In the genomic region with DNA sequence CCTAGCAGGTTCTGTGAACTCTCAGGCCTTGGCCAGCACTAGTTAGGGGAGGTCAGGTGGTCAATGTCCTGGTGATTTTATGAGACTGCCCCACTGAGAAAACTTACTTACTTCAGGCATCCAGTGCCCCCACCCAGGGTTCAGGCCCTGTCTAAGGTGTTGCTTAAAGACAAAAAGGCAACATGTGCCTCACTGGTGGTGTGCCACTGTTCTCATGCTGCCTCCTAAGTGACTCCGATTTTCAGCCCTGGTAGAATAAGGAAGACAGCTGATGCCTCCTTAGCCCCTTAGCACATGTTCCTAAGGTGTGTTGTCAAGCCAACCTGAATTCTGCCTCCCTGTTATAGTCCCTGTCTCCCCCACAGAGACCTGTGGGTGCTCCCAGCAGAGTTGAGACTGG, we compare ENCODE assay signal across 15 cellular contexts. TPM values are rescaled to one million over a fixed set of nuclear protein-coding genes. Genes with fewer than 3 reads are reported as not detected.
DNase-seq lines count a peak whose midpoint lies in the region; ATAC-seq and TF ChIP-seq lines count a peak whose summit lies in the region.
"Had no signal": no experiment of that assay in that cellular context is flagged by ENCODE, and none has a peak within 500 bp of the region (broad histone marks: within the 10 kb centered on the region; RNA-seq: fewer than 3 reads in every experiment).

No MANE protein-coding gene starts in this region.

- no peak overlapping the region for H2BK120ac ChIP-seq in mesenchymal stem cell (ENCODE audit: low read depth, low read length)

- no peak overlapping the region for H2AFZ ChIP-seq in mesenchymal stem cell (ENCODE audit: low read depth, low read length)
- H2AFZ ChIP-seq: hepatocyte had no signal

- peaks cover 18% of the 10 kb centered on the region for H3K79me1 ChIP-seq in mesenchymal stem cell (replicated peaks; ENCODE audit: low read length, poor library complexity, severe bottlenecking)

- H3K23ac ChIP-seq in mesenchymal stem cell (ENCODE audit: low read length in 2 of 2): no peak overlapping the region

- no peaks in the 10 kb centered on the region for H3K27me3 ChIP-seq in mesenchymal stem cell (ENCODE audit: control insufficient read depth in 1 of 2, insufficient read depth in 1 of 2, low read length in 2 of 2)
- H3K27me3 ChIP-seq: body of pancreas, hepatocyte had no signal

- H3K4me1 Mint-ChIP-seq in stimulated activated naive CD8-positive, alpha-beta T cell treated with anti-CD3 and anti-CD28 coated beads, Interleukin-15, Interleukin-2, amounts not matched to agents 100 ng/mL and 50 ng/mL, for 24 hours (ENCODE audit: low read depth): peaks cover 40% of the 10 kb centered on the region
- peaks cover 41% of the 10 kb centered on the region for H3K4me1 Mint-ChIP-seq in activated CD8-positive, alpha-beta T cell treated with anti-CD3 and anti-CD28 coated beads for 36 hours (ENCODE audit: low read depth)

- H3K9me3 Mint-ChIP-seq in stimulated activated naive CD8-positive, alpha-beta T cell treated with anti-CD3 and anti-CD28 coated beads, Interleukin-15, Interleukin-2, amounts not matched to agents 100 ng/mL and 50 ng/mL, for 24 hours: no peaks in the 10 kb centered on the region
- no peaks in the 10 kb centered on the region for H3K9me3 Mint-ChIP-seq in activated CD8-positive, alpha-beta T cell treated with anti-CD3 and anti-CD28 coated beads for 36 hours

- no peak overlapping the region for H4K8ac ChIP-seq in mesenchymal stem cell (ENCODE audit: low read length)

- no peak overlapping the region for H3K4ac ChIP-seq in mesenchymal stem cell (ENCODE audit: low read depth in 1 of 2, low read length in 2 of 2)

- no peak overlapping the region for H3K4me3 ChIP-seq in mesenchymal stem cell (ENCODE audit: insufficient read depth in 1 of 2, low read depth in 1 of 2, low read length in 2 of 2)
- H3K4me3 ChIP-seq: body of pancreas, hepatocyte, lower lobe of right lung had no signal

- H3K9ac ChIP-seq in mesenchymal stem cell (ENCODE audit: low read length): peak overlapping the region; percentile 52
- H3K9ac ChIP-seq: KMS-11 had no signal

- peaks cover 65 to 75% of the 10 kb centered on the region in 2 experiments for H3K36me3 ChIP-seq in mesenchymal stem cell (ENCODE audit: control insufficient read depth in 1 of 2, insufficient read depth in 2 of 2, low read depth in 1 of 2, low read length in 2 of 2)

- H3K9me3 ChIP-seq in mesenchymal stem cell (ENCODE audit: control insufficient read depth, low read length): no peaks in the 10 kb centered on the region
- H3K9me3 ChIP-seq: body of pancreas, lower lobe of right lung had no signal

- no peak overlapping the region for H3K4me2 ChIP-seq in mesenchymal stem cell (ENCODE audit: low read length, poor library complexity, severe bottlenecking)
- H3K4me2 ChIP-seq: hepatocyte, KMS-11 had no signal

- H2BK5ac ChIP-seq in mesenchymal stem cell (ENCODE audit: low read depth, low read length, poor library complexity, severe bottlenecking): no peak overlapping the region

- H3K27me3 Mint-ChIP-seq in stimulated activated naive CD8-positive, alpha-beta T cell treated with anti-CD3 and anti-CD28 coated beads, Interleukin-15, Interleukin-2, amounts not matched to agents 100 ng/mL and 50 ng/mL, for 24 hours: no peaks in the 10 kb centered on the region
- no peaks in the 10 kb centered on the region for H3K27me3 Mint-ChIP-seq in activated CD8-positive, alpha-beta T cell treated with anti-CD3 and anti-CD28 coated beads for 36 hours

- no peak for ATAC-seq in stimulated activated naive CD8-positive, alpha-beta T cell treated with anti-CD3 and anti-CD28 coated beads, Interleukin-15, Interleukin-2, amounts not matched to agents 100 U/mL and 50 U/mL, for 24 hours
- ATAC-seq in activated CD8-positive, alpha-beta T cell treated with anti-CD3 and anti-CD28 coated beads for 36 hours: no peak
- no peak for ATAC-seq in GM18868 (IDR thresholded peaks at IDR 0.05; ENCODE audit: unreplicated experiment)
- ATAC-seq: body of pancreas, lower lobe of right lung had no signal

- intact Hi-C loops in activated CD8-positive, alpha-beta T cell treated with anti-CD3 and anti-CD28 coated beads for 36 hours (cut with micrococcal nuclease): no loop called here

- no peak overlapping the region for H3K27ac ChIP-seq in mesenchymal stem cell (ENCODE audit: low read length, poor library complexity, severe bottlenecking)
- H3K27ac ChIP-seq: body of pancreas, hepatocyte, KMS-11, lower lobe of right lung had no signal

- no peak for TF ChIP-seq CTCF in activated CD8-positive, alpha-beta T cell treated with anti-CD3 and anti-CD28 coated beads for 36 hours (IDR thresholded peaks at IDR 0.05)

- H3K18ac ChIP-seq in mesenchymal stem cell (ENCODE audit: low read depth in 1 of 2, low read length in 2 of 2): no peak overlapping the region

- peaks cover 48% of the 10 kb centered on the region for H3K36me3 Mint-ChIP-seq in stimulated activated naive CD8-positive, alpha-beta T cell treated with anti-CD3 and anti-CD28 coated beads, Interleukin-15, Interleukin-2, amounts not matched to agents 100 ng/mL and 50 ng/mL, for 24 hours (ENCODE audit: low read depth)
- peaks cover 61% of the 10 kb centered on the region for H3K36me3 Mint-ChIP-seq in activated CD8-positive, alpha-beta T cell treated with anti-CD3 and anti-CD28 coated beads for 36 hours (ENCODE audit: low read depth)

- no peak overlapping the region for H2AK5ac ChIP-seq in mesenchymal stem cell (ENCODE audit: low read length, severe bottlenecking)

- peaks cover 35% of the 10 kb centered on the region for H3K4me1 ChIP-seq in mesenchymal stem cell (ENCODE audit: control insufficient read depth, insufficient read depth, low read depth, low read length)

- no peak overlapping the region for H4K91ac ChIP-seq in mesenchymal stem cell (ENCODE audit: low read length)

- POLR2A ChIA-PET in activated CD8-positive, alpha-beta T cell treated with anti-CD3 and anti-CD28 coated beads for 36 hours (lab: Charles Lee): interaction anchor here (1.0 to 1.8 kb wide), 4 partner anchors 9 to 103 kb away, joined by 3 to 6 read pairs (median 3); no protein-coding TSS in a partner anchor

- 95% methylated on average over 1 of the region's 1 CpG for WGBS in mesenchymal stem cell

- CTCF ChIA-PET in activated CD8-positive, alpha-beta T cell treated with anti-CD3 and anti-CD28 coated beads for 36 hours (lab: Charles Lee): interaction anchor here (0.9 to 1.2 kb wide), 2 partner anchors 11 kb away, joined by 3 read pairs; no protein-coding TSS in a partner anchor

- no peak for DNase-seq in stimulated activated naive CD8-positive, alpha-beta T cell treated with anti-CD3 and anti-CD28 coated beads, Interleukin-15, Interleukin-2, amounts not matched to agents 100 U/mL and 50 U/mL, for 24 hours
- DNase-seq in activated CD8-positive, alpha-beta T cell treated with anti-CD3 and anti-CD28 coated beads for 36 hours: no peak
- DNase-seq in mesenchymal stem cell (no peak), NCI-H446 (lab: John Stamatoyannopoulos, UW) (no peak), NCI-H1092 (lab: John Stamatoyannopoulos, UW) (no peak), NCI-H2107 (lab: John Stamatoyannopoulos, UW) (no peak)
- DNase-seq: activated CD4-positive, alpha-beta T cell treated with anti-CD3 and anti-CD28 coated beads, Interleukin-2, amount 50 U/mL, for 48 hours; lower lobe of right lung; NCI-H2029 treated with DMSO at 0.1 percent for 48 hours; stimulated activated naive CD4-positive, alpha-beta T cell had no signal

- H2BK15ac ChIP-seq in mesenchymal stem cell (ENCODE audit: low read depth, poor library complexity, severe bottlenecking): no peak overlapping the region

- peak overlapping the region; percentile 69 for H3K27ac Mint-ChIP-seq in stimulated activated naive CD8-positive, alpha-beta T cell treated with anti-CD3 and anti-CD28 coated beads, Interleukin-15, Interleukin-2, amounts not matched to agents 100 ng/mL and 50 ng/mL, for 24 hours
- peak overlapping the region; percentile 59 for H3K27ac Mint-ChIP-seq in activated CD8-positive, alpha-beta T cell treated with anti-CD3 and anti-CD28 coated beads for 36 hours

- H3K14ac ChIP-seq in mesenchymal stem cell (ENCODE audit: low read length in 2 of 2): no peak overlapping the region

- no peak overlapping the region for H2BK12ac ChIP-seq in mesenchymal stem cell (ENCODE audit: low read length in 2 of 2)

- H3K4me3 Mint-ChIP-seq in stimulated activated naive CD8-positive, alpha-beta T cell treated with anti-CD3 and anti-CD28 coated beads, Interleukin-15, Interleukin-2, amounts not matched to agents 100 ng/mL and 50 ng/mL, for 24 hours: no peak overlapping the region
- no peak overlapping the region for H3K4me3 Mint-ChIP-seq in activated CD8-positive, alpha-beta T cell treated with anti-CD3 and anti-CD28 coated beads for 36 hours

RNA-seq across cellular contexts. Expression of a gene that starts 5.3 kb away (rescaled TPM):
- 10 to 100 TPM; 20.8 to 20.9 TPM for total RNA-seq in activated CD8-positive, alpha-beta T cell treated with anti-CD3 and anti-CD28 coated beads for 36 hours
- polyA plus RNA-seq in mesenchymal stem cell (2013, experiment 1 of 2): 26.0 TPM
- polyA plus RNA-seq in mesenchymal stem cell (2013, experiment 2 of 2): 25.4 TPM

RNA-seq across cellular contexts. Expression of a gene that starts 11.3 kb away (rescaled TPM):
- total RNA-seq in activated CD8-positive, alpha-beta T cell treated with anti-CD3 and anti-CD28 coated beads for 36 hours: 100 to 1,000 TPM; 107 to 109 TPM
- polyA plus RNA-seq in mesenchymal stem cell (2013, experiment 1 of 2): 220 TPM
- 221 TPM for polyA plus RNA-seq in mesenchymal stem cell (2013, experiment 2 of 2)
